In genomic region chr17:17205368-17206148, GRCh38 we compare ENCODE assay signal across 8 cellular contexts. TPM values are rescaled to one million over a fixed set of nuclear protein-coding genes. Genes with fewer than 3 reads are reported as not detected.
DNase-seq lines count a peak whose midpoint lies in the region; ATAC-seq and TF ChIP-seq lines count a peak whose summit lies in the region.

No MANE protein-coding gene starts in this region.

- H3K36me3 Mint-ChIP-seq in naive B cell, result no peaks in the 10 kb centered on the region

- H3K79me2 ChIP-seq in DND-41 (ENCODE audit: insufficient read depth, low read length), result peaks cover 8% of the 10 kb centered on the region; the same call in 1 of the 2 replicates
- no peaks in the 10 kb centered on the region for H3K79me2 ChIP-seq in GM23248 (ENCODE audit: insufficient read depth)

- H3K9me3 Mint-ChIP-seq in naive B cell, result peaks cover 0 to 2% (median 0%) of the 10 kb centered on the region in 7 donors

- peak overlapping the region; percentile 59 for H3K27ac ChIP-seq in DND-41 (ENCODE audit: low read length)
- H3K27ac ChIP-seq in GM23248, result peak overlapping the region; percentile 44
- peak overlapping the region; percentile 62 for H3K27ac ChIP-seq in duodenal mucosa (ENCODE audit: low read depth, low read length)
- peak overlapping the region; percentile 95 for H3K27ac ChIP-seq in suprapubic skin

- H3K4me1 ChIP-seq in DND-41 (ENCODE audit: insufficient read depth, low read length) (peaks cover 32% of the 10 kb centered on the region), GM23248 (ENCODE audit: insufficient read depth) (0 out of 2 replicates have a peak, but pooled peaks cover 12% of the 10 kb centered on the region), duodenal mucosa (ENCODE audit: control insufficient read depth in 1 of 2, insufficient read depth in 2 of 2, low read length in 2 of 2) (peaks cover 20 to 36% of the 10 kb centered on the region in 2 donors), suprapubic skin (peaks cover 43% of the 10 kb centered on the region)

- peak; percentile 62 for DNase-seq in DND-41
- peak; percentile 88 for DNase-seq in GM23248
- peak; percentile 40 for DNase-seq in NCI-H1694 (lab: John Stamatoyannopoulos, UW)
- DNase-seq in activated CD4-positive, alpha-beta T cell treated with anti-CD3 and anti-CD28 coated beads, Interleukin-2, amount 50 U/mL, for 24 hours (ENCODE audit: low read depth in 1 of 2, low spot score in 1 of 2), result peak; percentile 33 to 38
- peak; percentile 31 for DNase-seq in naive B cell
- peak in 1 of 2 donors; percentile 81 for DNase-seq in suprapubic skin (ENCODE audit: low spot score in 2 of 2)

- H3K9ac ChIP-seq in DND-41 (ENCODE audit: low read depth, low read length) (peak overlapping the region; percentile 70), GM23248 (peak overlapping the region; percentile 84), duodenal mucosa (ENCODE audit: low read depth in 1 of 2, low read length in 2 of 2) (peak overlapping the region; percentile 63 to 65)

- peak overlapping the region; percentile 37 to 62; a peak in 3 of 4 replicates for H3K4me3 ChIP-seq in DND-41 (ENCODE audit: low read depth in 1 of 2, low read length in 2 of 2)
- H3K4me3 ChIP-seq in GM23248, result peak overlapping the region; percentile 70
- H3K4me3 ChIP-seq in duodenal mucosa (ENCODE audit: low read depth in 1 of 2, low read length in 2 of 2), result peak overlapping the region; percentile 69 to 72
- H3K4me3 ChIP-seq in suprapubic skin, result peak overlapping the region; percentile 70

- no peaks in the 10 kb centered on the region for H3K9me2 ChIP-seq in GM23248 (ENCODE audit: insufficient read depth)

- no peak for TF ChIP-seq CTCF in DND-41 (IDR thresholded peaks at IDR 0.05; ENCODE audit: borderline replicate concordance, extremely low read depth, low read length, poor library complexity, severe bottlenecking)
- no peak for TF ChIP-seq CTCF in suprapubic skin (IDR thresholded peaks at IDR 0.05)

- H3K9me3 ChIP-seq in DND-41 (ENCODE audit: insufficient read depth, low read length, severe bottlenecking) (no peaks in the 10 kb centered on the region), GM23248 (ENCODE audit: low read depth) (no peaks in the 10 kb centered on the region), duodenal mucosa (ENCODE audit: control insufficient read depth in 1 of 2, low read length in 2 of 2) (no peaks in the 10 kb centered on the region), suprapubic skin (no peaks in the 10 kb centered on the region)

- H3K36me3 ChIP-seq in DND-41 (ENCODE audit: insufficient read depth, low read length), result peaks cover 9% of the 10 kb centered on the region
- no peaks in the 10 kb centered on the region for H3K36me3 ChIP-seq in GM23248 (ENCODE audit: low read depth)
- no peaks in the 10 kb centered on the region for H3K36me3 ChIP-seq in duodenal mucosa (ENCODE audit: control insufficient read depth in 1 of 2, insufficient read depth in 2 of 2, low read length in 2 of 2)
- H3K36me3 ChIP-seq in suprapubic skin, result peaks cover under 1% of the 10 kb centered on the region

- no peak for TF ChIP-seq EP300 in suprapubic skin (IDR thresholded peaks at IDR 0.05)

- no peaks in the 10 kb centered on the region for H3K27me3 Mint-ChIP-seq in naive B cell

- H3F3A ChIP-seq in GM23248 (ENCODE audit: insufficient read depth), result peaks cover 15% of the 10 kb centered on the region

- peaks cover 10 to 22% (median 20%) of the 10 kb centered on the region in 3 donors for H3K4me1 Mint-ChIP-seq in naive B cell

- H2AFZ ChIP-seq in DND-41 (ENCODE audit: low read depth, low read length), result peak overlapping the region; percentile 68
- peak overlapping the region; percentile 80 for H2AFZ ChIP-seq in GM23248

- 2 to 4% methylated on average over 59 to 69 of the region's 71 CpGs for WGBS in GM23248 (ENCODE audit: low coverage in 1 of 2, low lambda C conversion rate in 2 of 2, missing lambda C conversion rate in 2 of 2), 2 experiments
- 13% methylated on average over 2 of the region's 71 CpGs for WGBS in suprapubic skin

- H4K20me1 ChIP-seq in DND-41 (ENCODE audit: insufficient read depth, low read length) (peaks cover 26% of the 10 kb centered on the region; the same call in 1 of the 2 replicates), GM23248 (ENCODE audit: insufficient read depth) (no peaks in the 10 kb centered on the region)

- H3K4me2 ChIP-seq in DND-41 (ENCODE audit: insufficient read depth, low read length), result peak overlapping the region; percentile 91
- H3K4me2 ChIP-seq in GM23248 (ENCODE audit: unreplicated experiment), result peak overlapping the region; percentile 88

- no peaks in the 10 kb centered on the region for H3K27me3 ChIP-seq in DND-41 (ENCODE audit: insufficient read depth, low read length, poor library complexity)
- no peaks in the 10 kb centered on the region for H3K27me3 ChIP-seq in GM23248 (replicated peaks; ENCODE audit: insufficient read depth)
- H3K27me3 ChIP-seq in duodenal mucosa (ENCODE audit: control insufficient read depth in 1 of 2, insufficient read depth in 2 of 2, low read length in 2 of 2), result no peaks in the 10 kb centered on the region
- no peaks in the 10 kb centered on the region for H3K27me3 ChIP-seq in suprapubic skin

- in situ Hi-C loops in GM23248 (cut with MboI), result no loop called here

- peak overlapping the region; percentile 24 to 83 (median 76) for H3K27ac Mint-ChIP-seq in naive B cell

- no peak for TF ChIP-seq POLR2A in suprapubic skin (IDR thresholded peaks at IDR 0.05)

- peak; percentile 70 for ATAC-seq in DND-41 (ENCODE audit: insufficient read depth, low read depth)
- peak; percentile 20 to 31 for ATAC-seq in naive B cell (ENCODE audit: low read depth in 2 of 2)
- ATAC-seq in HG02970 (IDR thresholded peaks at IDR 0.05; ENCODE audit: low FRiP score, unreplicated experiment), result no peak

- H3K4me3 Mint-ChIP-seq in naive B cell, result peak overlapping the region; percentile 74 to 92 (median 86)

RNA-seq across cellular contexts. Expression of gene PLD6, which starts 0.6 kb away (rescaled TPM):
- 0.65 and 2.0 TPM in 2 replicates for total RNA-seq in GM23248 (2014; rRNA removed; shearing (Covaris generic))
- polyA plus RNA-seq in GM23248 (2016; fragmentation: Nextera tagmentation; extraction: Ambion mirVana), result 0.85 and 1.0 TPM in 2 replicates
- 10 to 100 TPM in 1 of 6 donors, 1 to 10 TPM in 4, not detected in 1; 1.9 to 22.0 (median 4.1) TPM for polyA plus RNA-seq in naive B cell (ENCODE audit: low read depth in 6 of 6)
- total RNA-seq in suprapubic skin, result 1 to 10 TPM; 3.3 to 9.1 (median 5.2) TPM

RNA-seq across cellular contexts. Expression of gene FLCN, which starts 31.4 kb away (rescaled TPM):
- 12.0 and 21.5 TPM in 2 replicates for total RNA-seq in GM23248 (2014; rRNA removed; shearing (Covaris generic))
- polyA plus RNA-seq in GM23248 (2016; fragmentation: Nextera tagmentation; extraction: Ambion mirVana), result 7.3 and 10.0 TPM in 2 replicates
- polyA plus RNA-seq in naive B cell (ENCODE audit: low read depth in 6 of 6), result 1 to 10 TPM; 3.6 to 7.4 (median 5.7) TPM
- 100 to 1,000 TPM in 1 of 4 donors, 10 to 100 TPM in 3; 28.4 to 143 (median 49.2) TPM for total RNA-seq in suprapubic skin

Comparison
In these comparisons a context has a peak if more than half of its experiments do, and no peak if none do; other contexts are left out.
1. H3K27ac ChIP-seq: peak in every context shown above with its lines; median percentile 95 in suprapubic skin; 62 in duodenal mucosa; 59 in DND-41; 44 in GM23248.